In the genomic region with DNA sequence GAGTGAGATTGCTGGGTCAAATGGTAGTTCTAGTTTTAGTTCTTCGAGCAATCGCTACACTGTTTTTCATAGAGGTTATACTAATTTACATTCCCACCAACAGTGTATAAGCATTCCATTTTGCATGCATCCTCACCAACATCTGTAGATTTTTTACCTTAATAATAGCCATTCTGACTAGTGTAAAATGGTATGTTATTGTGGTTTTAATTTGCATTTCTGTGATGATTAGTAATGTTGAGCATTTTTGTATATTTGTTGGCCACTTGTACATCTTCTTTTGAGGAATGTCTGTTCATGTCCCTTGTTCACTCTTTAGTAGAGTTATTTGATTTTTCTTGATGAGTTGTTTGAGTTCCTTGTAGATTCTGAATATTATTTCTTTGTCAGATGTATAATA, we compare ENCODE assay signal across 26 cellular contexts.
"Had no signal": no experiment of that assay in that cellular context is flagged by ENCODE, and none has a peak within 500 bp of the region (broad histone marks: within the 10 kb centered on the region; RNA-seq: fewer than 3 reads in every experiment).

No MANE protein-coding gene starts in this region.

- H3K27ac Mint-ChIP-seq: effector memory CD8-positive, alpha-beta T cell; mesothelial cell of epicardium; naive B cell; natural killer cell treated with Interleukin-12 subunit alpha and Interleukin-12 subunit beta and Interleukin-15 and Interleukin-18, amount 100 ng/mL, for 72 hours; progenitor cell of endocrine pancreas; stimulated activated naive B cell treated with anti-CD40 and anti-IgM and Interleukin-4, amounts not matched to agents 10 μg/mL and 1 μg/mL and 100 μg/mL, for 72 hours; stimulated activated naive CD8-positive, alpha-beta T cell treated with anti-CD3 and anti-CD28 coated beads, Interleukin-15, Interleukin-2, amounts not matched to agents 100 ng/mL and 50 ng/mL, for 24 hours had no signal

- H3K4me1 ChIP-seq: gastroesophageal sphincter, heart left ventricle, parathyroid adenoma, right lobe of liver, tibial nerve, upper lobe of left lung had no signal

- H3K27me3 ChIP-seq: gastroesophageal sphincter, heart left ventricle, hepatocyte, neutrophil, right lobe of liver, tibial nerve, upper lobe of left lung had no signal

- H3K9me3 ChIP-seq: gastroesophageal sphincter, mucosa of descending colon, neutrophil, right lobe of liver, thoracic aorta, tibial nerve, upper lobe of left lung had no signal

- H3K4me3 ChIP-seq: coronary artery, gastroesophageal sphincter, heart left ventricle, hepatocyte, mucosa of descending colon, right lobe of liver, thoracic aorta, tibial nerve, upper lobe of left lung had no signal

- DNase-seq: dermis blood vessel endothelial cell; effector memory CD8-positive, alpha-beta T cell; foreskin fibroblast; heart left ventricle; kidney; mesenchymal stem cell; mucosa of descending colon; naive B cell; right lobe of liver; small intestine; stimulated activated CD4-positive, alpha-beta T cell treated with anti-CD3 and anti-CD28 coated beads, Interleukin-15, amount 100 ng/mL, for 24 hours; stimulated activated CD4-positive, alpha-beta T cell treated with anti-CD3 and anti-CD28 coated beads, Interleukin-2, amount 100 ng/mL, for 48 hours; stimulated activated naive B cell treated with anti-CD40 and anti-IgM and Interleukin-4, amounts not matched to agents 10 μg/mL and 1 μg/mL and 100 μg/mL, for 72 hours; upper lobe of left lung had no signal

- H3K4me3 Mint-ChIP-seq: effector memory CD8-positive, alpha-beta T cell; mesothelial cell of epicardium; naive B cell; natural killer cell treated with Interleukin-12 subunit alpha and Interleukin-12 subunit beta and Interleukin-15 and Interleukin-18, amount 100 ng/mL, for 72 hours; neural crest cell; stimulated activated naive B cell treated with anti-CD40 and anti-IgM and Interleukin-4, amounts not matched to agents 10 μg/mL and 1 μg/mL and 100 μg/mL, for 72 hours; stimulated activated naive CD8-positive, alpha-beta T cell treated with anti-CD3 and anti-CD28 coated beads, Interleukin-15, Interleukin-2, amounts not matched to agents 100 ng/mL and 50 ng/mL, for 24 hours had no signal

- H3K36me3 Mint-ChIP-seq: mesothelial cell of epicardium; naive B cell; natural killer cell treated with Interleukin-12 subunit alpha and Interleukin-12 subunit beta and Interleukin-15 and Interleukin-18, amount 100 ng/mL, for 72 hours; stimulated activated naive B cell treated with anti-CD40 and anti-IgM and Interleukin-4, amounts not matched to agents 10 μg/mL and 1 μg/mL and 100 μg/mL, for 72 hours had no signal

- H3K4me1 Mint-ChIP-seq: mesothelial cell of epicardium; naive B cell; neural crest cell; stimulated activated naive B cell treated with anti-CD40 and anti-IgM and Interleukin-4, amounts not matched to agents 10 μg/mL and 1 μg/mL and 100 μg/mL, for 72 hours had no signal

- H3K36me3 ChIP-seq: gastroesophageal sphincter, heart left ventricle, neutrophil, right lobe of liver, thoracic aorta, tibial nerve, upper lobe of left lung had no signal

- H3K9ac ChIP-seq: parathyroid adenoma had no signal

- H3K27me3 Mint-ChIP-seq: effector memory CD8-positive, alpha-beta T cell; naive B cell; natural killer cell treated with Interleukin-12 subunit alpha and Interleukin-12 subunit beta and Interleukin-15 and Interleukin-18, amount 100 ng/mL, for 72 hours; progenitor cell of endocrine pancreas; stimulated activated naive B cell treated with anti-CD40 and anti-IgM and Interleukin-4, amounts not matched to agents 10 μg/mL and 1 μg/mL and 100 μg/mL, for 72 hours; stimulated activated naive CD8-positive, alpha-beta T cell treated with anti-CD3 and anti-CD28 coated beads, Interleukin-15, Interleukin-2, amounts not matched to agents 100 ng/mL and 50 ng/mL, for 24 hours had no signal

- H3K27ac ChIP-seq: coronary artery, gastroesophageal sphincter, heart left ventricle, hepatocyte, neutrophil, parathyroid adenoma, right lobe of liver, thoracic aorta, tibial nerve, upper lobe of left lung had no signal
